ENCODE assay signal across 8 cellular contexts in the genomic region with DNA sequence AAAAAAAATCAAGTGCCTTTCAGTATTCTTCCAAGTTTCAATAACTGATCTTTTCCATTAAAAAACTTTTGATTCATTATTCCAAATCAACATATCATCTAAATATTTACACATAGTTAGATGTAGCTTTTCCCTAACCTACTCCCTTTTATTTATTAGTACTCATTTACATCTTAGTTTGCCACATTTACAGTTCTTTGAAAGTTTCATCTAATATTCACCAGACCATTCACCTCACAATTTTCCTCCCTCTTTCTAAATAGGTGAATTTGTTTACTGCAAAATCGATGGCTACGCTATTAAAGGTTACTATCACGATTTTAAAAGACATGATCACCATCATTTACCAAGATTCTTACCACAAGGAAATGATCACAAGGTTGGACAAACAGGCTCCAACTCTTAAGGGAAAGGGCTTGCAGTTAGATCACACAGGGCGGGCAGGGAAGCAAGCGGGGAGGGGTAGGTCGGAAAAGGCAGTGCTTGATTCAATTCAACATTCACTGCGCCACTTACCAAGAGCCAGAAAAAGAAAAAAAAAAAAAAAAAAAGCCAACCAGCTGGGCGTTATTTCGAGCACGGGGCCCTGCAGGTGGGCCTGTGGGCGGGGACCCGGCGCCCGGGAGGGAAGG. TPM values are rescaled to one million over a fixed set of nuclear protein-coding genes. Genes with fewer than 3 reads are reported as not detected.
DNase-seq lines count a peak whose midpoint lies in the region; FAIRE-seq and TF ChIP-seq lines count a peak whose summit lies in the region.

No MANE protein-coding gene starts in this region.

- peak overlapping the region; percentile 48 to 99 (median 95) for H3K4me3 ChIP-seq in fibroblast of lung (replicated peaks in 1 of 4; ENCODE audit: control extremely low read depth in 1 of 4, insufficient read depth in 1 of 4, low read depth in 3 of 4, low read length in 4 of 4)

- peaks cover 44% of the 10 kb centered on the region for H3K79me2 ChIP-seq in fibroblast of lung (ENCODE audit: control insufficient read depth, insufficient read depth, low read length)

- H3K27ac ChIP-seq in fibroblast of lung (ENCODE audit: insufficient read depth, low read length): peak overlapping the region; percentile 99

- DNase-seq in H54 (ENCODE audit: insufficient read length, low spot score): no peak
- DNase-seq in SKM-1 treated with dmso at 0.1 percent for 144 hours (lab: John Stamatoyannopoulos, UW; ENCODE audit: unreplicated experiment): peak; percentile 71
- DNase-seq in fibroblast of lung (ENCODE audit: low read depth in 2 of 2): no peak
- no peak for DNase-seq in progenitor cell of endocrine pancreas (ENCODE audit: low spot score, unreplicated experiment)
- no peak for DNase-seq in GM10266 (ENCODE audit: extremely low spot score)
- no peak for DNase-seq in NOMO-1 treated with DMSO at 0.1 percent for 48 hours (lab: John Stamatoyannopoulos, UW; ENCODE audit: unreplicated experiment)
- no peak for DNase-seq in A172 (ENCODE audit: low spot score)
- DNase-seq in SW 1271 (lab: John Stamatoyannopoulos, UW): no peak

- H3K27ac Mint-ChIP-seq in progenitor cell of endocrine pancreas: peak overlapping the region; percentile 96

- no peaks in the 10 kb centered on the region for H3K27me3 Mint-ChIP-seq in progenitor cell of endocrine pancreas

- H3K4me3 Mint-ChIP-seq in progenitor cell of endocrine pancreas (ENCODE audit: low read depth): peak overlapping the region; percentile 100

- no peaks in the 10 kb centered on the region for H3K27me3 ChIP-seq in fibroblast of lung (ENCODE audit: control insufficient read depth, insufficient read depth, low read length)

- H3K4me1 Mint-ChIP-seq in progenitor cell of endocrine pancreas (ENCODE audit: low read depth): peaks cover 23% of the 10 kb centered on the region

- FAIRE-seq in H54 (lab: Jason Lieb, UNC): peak; percentile 69

- H3K9ac ChIP-seq in fibroblast of lung (ENCODE audit: insufficient read depth, low read length): peak overlapping the region; percentile 100

- H3K4me1 ChIP-seq in fibroblast of lung (ENCODE audit: control insufficient read depth, extremely low read depth, insufficient read depth, low read length): peaks cover 3% of the 10 kb centered on the region

- H3K4me2 ChIP-seq in fibroblast of lung (ENCODE audit: extremely low read depth, insufficient read depth, low read length): peak overlapping the region; percentile 90

- TF ChIP-seq CTCF in fibroblast of lung (conservative IDR thresholded peaks at IDR 0.05 in 1 of 2, IDR thresholded peaks at IDR 0.05 in 1 of 2; ENCODE audit: low read depth in 1 of 2, low read length in 2 of 2) (no peak), progenitor cell of endocrine pancreas (IDR thresholded peaks at IDR 0.05; ENCODE audit: unreplicated experiment) (no peak), GM10266 (IDR thresholded peaks at IDR 0.05; ENCODE audit: control insufficient read depth, insufficient read depth, low read depth, missing control alignments) (no peak)

- no peaks in the 10 kb centered on the region for H3K9me3 Mint-ChIP-seq in progenitor cell of endocrine pancreas (ENCODE audit: low read depth)

- no peak for TF ChIP-seq POLR2A in H54 (IDR thresholded peaks at IDR 0.05; ENCODE audit: low read depth, low read length)

- H4K20me1 ChIP-seq in fibroblast of lung (ENCODE audit: control insufficient read depth, extremely low read depth, insufficient read depth, low read length): peaks cover 11% of the 10 kb centered on the region

- H3K9me3 ChIP-seq in fibroblast of lung (ENCODE audit: control insufficient read depth, insufficient read depth, low read depth, low read length): no peaks in the 10 kb centered on the region

- peak overlapping the region; percentile 51 for H2AFZ ChIP-seq in fibroblast of lung (ENCODE audit: low read length)

- H3K36me3 ChIP-seq in fibroblast of lung (ENCODE audit: control insufficient read depth, insufficient read depth, low read length): peaks cover 3% of the 10 kb centered on the region

- peaks cover 9% of the 10 kb centered on the region for H3K36me3 Mint-ChIP-seq in progenitor cell of endocrine pancreas (ENCODE audit: insufficient read depth)

RNA-seq across cellular contexts. Expression of a gene that starts 0.6 kb away (rescaled TPM):
- 90.1 and 97.1 TPM in 2 replicates for total RNA-seq in fibroblast of lung
- polyA plus RNA-seq in fibroblast of lung: 60.4 and 65.6 TPM in 2 replicates
- 50.7 and 52.6 TPM in 2 replicates for polyA plus RNA-seq in fibroblast of lung (2012)
- 5.3 and 7.3 TPM in 2 replicates for polyA minus RNA-seq in fibroblast of lung (ENCODE audit: low replicate concordance)
- 102 and 113 TPM in 2 replicates for total RNA-seq in progenitor cell of endocrine pancreas
- total RNA-seq in A172 (2014; rRNA removed; shearing (Covaris generic)): 164 and 178 TPM in 2 replicates
